In genomic region chr9:135602789-135603481, GRCh38 we compare ENCODE assay signal across 8 cellular contexts. TPM values are rescaled to one million over a fixed set of nuclear protein-coding genes. Genes with fewer than 3 reads are reported as not detected.
DNase-seq lines count a peak whose midpoint lies in the region; ATAC-seq and TF ChIP-seq lines count a peak whose summit lies in the region.

No MANE protein-coding gene starts in this region.

- no peak overlapping the region for H3K9ac ChIP-seq in PC-3 (ENCODE audit: low read length)

- intact Hi-C loops in activated T-helper 1 cell treated with anti-CD3 and anti-CD28 coated beads, Interleukin-12 subunit alpha, Interleukin-12 subunit beta, Interleukin-2, Interleukin-4 antibody, amounts not matched to agents 30 ng/mL and 10 ng/mL and 1 ng/mL, durations not matched to agents 14 hours and 24 hours and 36 hours (cut with micrococcal nuclease): loop anchor here (1.0 to 10.0 kb wide), 2 partner anchors 362 to 520 kb away; partner anchors contain the start of gene UBAC1
- intact Hi-C loops in PC-3 (cut with micrococcal nuclease): no loop called here

- ATAC-seq in PC-3 (no peak), HG03280 (IDR thresholded peaks at IDR 0.05; ENCODE audit: unreplicated experiment) (no peak)

- no peak overlapping the region for H3K27ac Mint-ChIP-seq in activated T-helper 1 cell treated with anti-CD3 and anti-CD28 coated beads, Interleukin-12 subunit alpha, Interleukin-12 subunit beta, Interleukin-2, Interleukin-4 antibody, amounts not matched to agents 30 ng/mL and 10 ng/mL and 1 ng/mL, durations not matched to agents 14 hours and 24 hours and 36 hours

- H4K20me1 ChIP-seq in PC-3 (ENCODE audit: low read length): no peaks in the 10 kb centered on the region

- CTCF ChIA-PET in PC-3 (lab: Charles Lee): no interaction called here

- no peak overlapping the region; the same call in 1 of the 2 replicates for H2AFZ ChIP-seq in PC-3 (ENCODE audit: low read length)

- H3K4me3 ChIP-seq in PC-3 (ENCODE audit: low read length): no peak overlapping the region

- peaks cover 9% of the 10 kb centered on the region for H3K27me3 ChIP-seq in PC-3 (ENCODE audit: low read length)

- no peak overlapping the region for H3K4me2 ChIP-seq in PC-3 (ENCODE audit: low read length)

- no peaks in the 10 kb centered on the region for H3K4me1 ChIP-seq in PC-3 (ENCODE audit: insufficient read depth, low read length)

- H3K9me2 ChIP-seq in PC-3 (replicated peaks; ENCODE audit: low read length): no peaks in the 10 kb centered on the region

- TF ChIP-seq CTCF in PC-3 (conservative IDR thresholded peaks at IDR 0.05; ENCODE audit: low read depth, low read length): peak; percentile 66

- no peaks in the 10 kb centered on the region for H3K79me2 ChIP-seq in PC-3 (ENCODE audit: low read length)

- POLR2A ChIA-PET in PC-3 (lab: Charles Lee; ENCODE audit: unreplicated experiment): no interaction called here

- no TSS peak for BruUV-seq in PC-3 (replicated peaks; lab: Mats Ljungman, UMichigan)

- DNase-seq in activated T-helper 1 cell treated with Interleukin-2 at 50 U/mL for 16 hours (ENCODE audit: low read depth) (peak; percentile 24), PC-3 (peak; percentile 56), glomerular visceral epithelial cell (ENCODE audit: extremely low spot score) (peak; percentile 20), retina (peak; percentile 59), GOT3 (lab: John Stamatoyannopoulos, UW) (no peak)
- no peak for DNase-seq in activated T-helper 1 cell treated with anti-CD3 and anti-CD28 coated beads, Interleukin-12 subunit alpha, Interleukin-12 subunit beta, Interleukin-2, Interleukin-4 antibody, amounts not matched to agents 30 ng/mL and 10 ng/mL and 1 ng/mL, durations not matched to agents 14 hours and 24 hours and 36 hours (ENCODE audit: low spot score)
- DNase-seq in activated T-helper 9 cell treated with anti-CD3 and anti-CD28 coated beads, Interleukin-2, amount 50 U/mL, for 16 hours (ENCODE audit: low read depth): peak; percentile 15

- no peaks in the 10 kb centered on the region for H3K9me3 ChIP-seq in PC-3 (ENCODE audit: low read length)

- H3K27ac ChIP-seq in PC-3 (ENCODE audit: low read length): no peak overlapping the region

- no peaks in the 10 kb centered on the region for H3K36me3 ChIP-seq in PC-3 (ENCODE audit: low read depth, low read length)

- no peaks in the 10 kb centered on the region for H3F3A ChIP-seq in PC-3 (ENCODE audit: low read length, unreplicated experiment)

- H3K36me3 Mint-ChIP-seq in activated T-helper 1 cell treated with anti-CD3 and anti-CD28 coated beads, Interleukin-12 subunit alpha, Interleukin-12 subunit beta, Interleukin-2, Interleukin-4 antibody, amounts not matched to agents 30 ng/mL and 10 ng/mL and 1 ng/mL, durations not matched to agents 14 hours and 24 hours and 36 hours (ENCODE audit: low read depth): no peaks in the 10 kb centered on the region

- H3K4me1 Mint-ChIP-seq in activated T-helper 1 cell treated with anti-CD3 and anti-CD28 coated beads, Interleukin-12 subunit alpha, Interleukin-12 subunit beta, Interleukin-2, Interleukin-4 antibody, amounts not matched to agents 30 ng/mL and 10 ng/mL and 1 ng/mL, durations not matched to agents 14 hours and 24 hours and 36 hours (ENCODE audit: low read depth): no peaks in the 10 kb centered on the region

- no peaks in the 10 kb centered on the region for H3K9me3 Mint-ChIP-seq in activated T-helper 1 cell treated with anti-CD3 and anti-CD28 coated beads, Interleukin-12 subunit alpha, Interleukin-12 subunit beta, Interleukin-2, Interleukin-4 antibody, amounts not matched to agents 30 ng/mL and 10 ng/mL and 1 ng/mL, durations not matched to agents 14 hours and 24 hours and 36 hours

- no peak overlapping the region for H3K4me3 Mint-ChIP-seq in activated T-helper 1 cell treated with anti-CD3 and anti-CD28 coated beads, Interleukin-12 subunit alpha, Interleukin-12 subunit beta, Interleukin-2, Interleukin-4 antibody, amounts not matched to agents 30 ng/mL and 10 ng/mL and 1 ng/mL, durations not matched to agents 14 hours and 24 hours and 36 hours

- peaks cover 4% of the 10 kb centered on the region for H3K27me3 Mint-ChIP-seq in activated T-helper 1 cell treated with anti-CD3 and anti-CD28 coated beads, Interleukin-12 subunit alpha, Interleukin-12 subunit beta, Interleukin-2, Interleukin-4 antibody, amounts not matched to agents 30 ng/mL and 10 ng/mL and 1 ng/mL, durations not matched to agents 14 hours and 24 hours and 36 hours (ENCODE audit: insufficient read depth)

RNA-seq across cellular contexts. Expression of gene GLT6D1, which starts 36.4 kb away (rescaled TPM):
- not detected in 2 replicates for total RNA-seq in activated T-helper 1 cell treated with anti-CD3 and anti-CD28 coated beads, Interleukin-12 subunit alpha, Interleukin-12 subunit beta, Interleukin-2, Interleukin-4 antibody, amounts not matched to agents 30 ng/mL and 10 ng/mL and 1 ng/mL, durations not matched to agents 14 hours and 24 hours and 36 hours
- not detected in 2 replicates for total RNA-seq in PC-3 (2014; rRNA removed)

RNA-seq across cellular contexts. Expression of gene PAEP, which starts 41.4 kb away (rescaled TPM):
- not detected in 2 replicates for total RNA-seq in activated T-helper 1 cell treated with anti-CD3 and anti-CD28 coated beads, Interleukin-12 subunit alpha, Interleukin-12 subunit beta, Interleukin-2, Interleukin-4 antibody, amounts not matched to agents 30 ng/mL and 10 ng/mL and 1 ng/mL, durations not matched to agents 14 hours and 24 hours and 36 hours
- total RNA-seq in PC-3 (2014; rRNA removed): not detected in 2 replicates

RNA-seq across cellular contexts. Expression of gene OBP2A, which starts 57.0 kb away (rescaled TPM):
- not detected in 2 replicates for total RNA-seq in activated T-helper 1 cell treated with anti-CD3 and anti-CD28 coated beads, Interleukin-12 subunit alpha, Interleukin-12 subunit beta, Interleukin-2, Interleukin-4 antibody, amounts not matched to agents 30 ng/mL and 10 ng/mL and 1 ng/mL, durations not matched to agents 14 hours and 24 hours and 36 hours
- total RNA-seq in PC-3 (2014; rRNA removed): not detected in 2 replicates

Comparison
In these comparisons a context has a peak if more than half of its experiments do, and no peak if none do; other contexts are left out.
1. DNase-seq: peak in activated T-helper 1 cell treated with Interleukin-2 at 50 U/mL for 16 hours (single experiment), PC-3 (single experiment), activated T-helper 9 cell treated with anti-CD3 and anti-CD28 coated beads, Interleukin-2, amount 50 U/mL, for 16 hours (single experiment), glomerular visceral epithelial cell (single experiment) and retina (single experiment); none in activated T-helper 1 cell treated with anti-CD3 and anti-CD28 coated beads, Interleukin-12 subunit alpha, Interleukin-12 subunit beta, Interleukin-2, Interleukin-4 antibody, amounts not matched to agents 30 ng/mL and 10 ng/mL and 1 ng/mL, durations not matched to agents 14 hours and 24 hours and 36 hours (single experiment) and GOT3 (single experiment).